Comparison of ENCODE assay signal across 19 cellular contexts in genomic region chr1:9080704-9081291, GRCh38. TPM values are rescaled to one million over a fixed set of nuclear protein-coding genes. Genes with fewer than 3 reads are reported as not detected.
DNase-seq lines count a peak whose midpoint lies in the region; ATAC-seq and TF ChIP-seq lines count a peak whose summit lies in the region.
"Had no signal": no experiment of that assay in that cellular context is flagged by ENCODE, and none has a peak within 500 bp of the region (broad histone marks: within the 10 kb centered on the region; RNA-seq: fewer than 3 reads in every experiment).

No MANE protein-coding gene starts in this region.

- peak overlapping the region; percentile 69 for H3K4me2 ChIP-seq in DOHH2 (ENCODE audit: low read length)

- H3K79me2 ChIP-seq in DOHH2 (ENCODE audit: control insufficient read depth, low read length), result 0 out of 2 replicates have a peak, but pooled peaks cover 2% of the 10 kb centered on the region

- no peaks in the 10 kb centered on the region for H4K20me1 ChIP-seq in DOHH2 (ENCODE audit: control insufficient read depth, insufficient read depth, low read depth, low read length)

- no peak for TF ChIP-seq CTCF in DOHH2 (IDR thresholded peaks at IDR 0.05; ENCODE audit: low read depth, low read length, poor library complexity, severe bottlenecking)

- peaks cover 100% of the 10 kb centered on the region for H3K4me1 ChIP-seq in DOHH2 (ENCODE audit: control insufficient read depth, low read length)

- ATAC-seq in Right ventricle myocardium inferior, result no peak
- ATAC-seq in GM18511 (IDR thresholded peaks at IDR 0.05; ENCODE audit: unreplicated experiment), result no peak
- ATAC-seq: activated T-cell treated with anti-CD3 and anti-CD28 coated beads, Interleukin-2, amount 50 U/mL, for 72 hours; T-cell had no signal

- intact Hi-C loops in Right ventricle myocardium inferior (cut with DNase I), result no loop called here

- H3K9me3 ChIP-seq in DOHH2 (ENCODE audit: control insufficient read depth, insufficient read depth, low read length), result no peaks in the 10 kb centered on the region

- peak overlapping the region; percentile 97 for H3K27ac ChIP-seq in DOHH2 (ENCODE audit: low read depth, low read length)
- H3K27ac ChIP-seq: dorsolateral prefrontal cortex had no signal

- H3F3A ChIP-seq in DOHH2 (ENCODE audit: control insufficient read depth, insufficient read depth), result peaks cover 40% of the 10 kb centered on the region

- DNase-seq in HK-2 (ENCODE audit: unreplicated experiment), result peak; percentile 11
- DNase-seq in T1000 (lab: John Stamatoyannopoulos, UW), result peak; percentile 48
- DNase-seq in kidney tubule cell (ENCODE audit: low spot score), result peak; percentile 37
- no peak for DNase-seq in Right ventricle myocardium inferior (ENCODE audit: missing footprints)
- no peak for DNase-seq in hippocampal formation (lab: John Stamatoyannopoulos, UW)
- DNase-seq in DMS79 treated with DMSO at 0.1 percent for 48 hours (lab: John Stamatoyannopoulos, UW), result no peak
- DNase-seq: activated T-cell treated with anti-CD3 and anti-CD28 coated beads, Interleukin-2, amount 50 U/mL, for 72 hours; DND-41; dorsolateral prefrontal cortex; foreskin melanocyte; GOT3; kidney; NCI-H1048; stimulated activated CD8-positive, alpha-beta memory T cell treated with anti-CD3 and anti-CD28 coated beads, Interleukin-4, amount 100 ng/mL, for 48 hours; T-cell had no signal

- no peaks in the 10 kb centered on the region for H3K9me2 ChIP-seq in DOHH2 (replicated peaks; ENCODE audit: control insufficient read depth, low read length)

- no peaks in the 10 kb centered on the region for H3K27me3 ChIP-seq in DOHH2 (ENCODE audit: control insufficient read depth, low read length)
- H3K27me3 ChIP-seq: dorsolateral prefrontal cortex had no signal

- H3K4me3 ChIP-seq in DOHH2 (ENCODE audit: low read length), result peak overlapping the region; percentile 57
- H3K4me3 ChIP-seq: dorsolateral prefrontal cortex had no signal

- H3K36me3 ChIP-seq in DOHH2 (ENCODE audit: control insufficient read depth, low read length), result 0 out of 2 replicates have a peak, but pooled peaks cover 5% of the 10 kb centered on the region

RNA-seq across cellular contexts. Expression of gene SLC2A5, which starts 11.4 kb away (rescaled TPM):
- total RNA-seq in Right ventricle myocardium inferior, result 3.6 TPM
- total RNA-seq: activated T-cell treated with anti-CD3 and anti-CD28 coated beads, Interleukin-2, amount 50 U/mL, for 72 hours had no signal

RNA-seq across cellular contexts. Expression of gene GPR157, which starts 48.1 kb away (rescaled TPM):
- total RNA-seq in Right ventricle myocardium inferior, result 49.0 TPM

RNA-seq across cellular contexts. Expression of gene SLC2A7, which starts 54.6 kb away (rescaled TPM):
- total RNA-seq in Right ventricle myocardium inferior, result not detected
- total RNA-seq: kidney, posterior vena cava, T-cell, ureter had no signal

Comparison
In these comparisons a context has a peak if more than half of its experiments do, and no peak if none do; other contexts are left out.
1. DNase-seq: peak in HK-2 (single experiment), T1000 (single experiment) and kidney tubule cell (single experiment); none in Right ventricle myocardium inferior (single experiment), hippocampal formation (0 of 2) and DMS79 treated with DMSO at 0.1 percent for 48 hours (single experiment).